ENCODE assay signal across 8 cellular contexts in genomic region chr9:114397219-114397847, GRCh38. TPM values are rescaled to one million over a fixed set of nuclear protein-coding genes. Genes with fewer than 3 reads are reported as not detected.
DNase-seq lines count a peak whose midpoint lies in the region; ATAC-seq, FAIRE-seq and TF ChIP-seq lines count a peak whose summit lies in the region.

No MANE protein-coding gene starts in this region.

- peak overlapping the region; percentile 55 for H3K4me3 ChIP-seq in RWPE2 (ENCODE audit: severe bottlenecking)
- peak overlapping the region; percentile 79 for H3K4me3 ChIP-seq in fibroblast of pulmonary artery (replicated peaks; ENCODE audit: low read depth, low read length)
- peak overlapping the region; percentile 65 to 81 (median 78) for H3K4me3 ChIP-seq in sigmoid colon

- no peak for TF ChIP-seq EP300 in sigmoid colon (IDR thresholded peaks at IDR 0.05)

- peak; percentile 1; the same call in 2 of the 3 replicates for ATAC-seq in RWPE2 (ENCODE audit: low read depth)
- ATAC-seq in HG03175 (IDR thresholded peaks at IDR 0.05; ENCODE audit: unreplicated experiment), result no peak
- no peak for ATAC-seq in HG02798 (IDR thresholded peaks at IDR 0.05; ENCODE audit: poor library complexity, unreplicated experiment)

- H3K27me3 ChIP-seq in RWPE2 (ENCODE audit: insufficient read depth, poor library complexity, severe bottlenecking) (no peaks in the 10 kb centered on the region), sigmoid colon (no peaks in the 10 kb centered on the region)

- H3K4me1 ChIP-seq in RWPE2 (ENCODE audit: insufficient read depth, poor library complexity, severe bottlenecking) (no peaks in the 10 kb centered on the region), sigmoid colon (peaks cover 0 to 38% (median 32%) of the 10 kb centered on the region in 4 donors)

- intact Hi-C loops in sigmoid colon (cut with DNase I), result loop anchor here (2.0 to 5.0 kb wide), 2 partner anchors 49 to 190 kb away; partner anchors contain the start of gene ATP6V1G1

- H3K36me3 ChIP-seq in RWPE2 (ENCODE audit: low read depth), result no peaks in the 10 kb centered on the region
- H3K36me3 ChIP-seq in sigmoid colon, result peaks cover 0 to 3% (median 0%) of the 10 kb centered on the region in 4 donors

- 0 out of 2 replicates have a peak, but pooled peaks have one; percentile 41 for TF ChIP-seq POLR2A in GM12892 (IDR thresholded peaks at IDR 0.05; ENCODE audit: low read depth, low read length)
- no peak for TF ChIP-seq POLR2A in sigmoid colon (IDR thresholded peaks at IDR 0.05)

- H3K27ac ChIP-seq in RWPE2 (ENCODE audit: poor library complexity, severe bottlenecking) (no peak overlapping the region), sigmoid colon (peak overlapping the region; percentile 81 to 86 (median 84))

- H3K9me3 ChIP-seq in RWPE2 (ENCODE audit: severe bottlenecking) (no peaks in the 10 kb centered on the region), sigmoid colon (no peaks in the 10 kb centered on the region)

- DNase-seq in GM12892 (ENCODE audit: insufficient read length) (no peak), RWPE2 (ENCODE audit: low spot score) (no peak), fibroblast of pulmonary artery (ENCODE audit: low read depth) (no peak), sigmoid colon (no peak), NCI-H1930 (lab: John Stamatoyannopoulos, UW) (no peak), SKM-1 treated with dmso at 0.1 percent for 144 hours (lab: John Stamatoyannopoulos, UW; ENCODE audit: unreplicated experiment) (no peak)

- no peak for TF ChIP-seq CTCF in RWPE2 (IDR thresholded peaks at IDR 0.05; ENCODE audit: poor library complexity, severe bottlenecking)
- no peak for TF ChIP-seq CTCF in fibroblast of pulmonary artery (IDR thresholded peaks at IDR 0.05; ENCODE audit: low read length, missing control alignments)
- TF ChIP-seq CTCF in sigmoid colon (IDR thresholded peaks at IDR 0.05), result no peak

- peak; percentile 76 for FAIRE-seq in GM12892 (lab: Jason Lieb, UNC)

- 13 to 27% methylated on average over 14 of the region's 14 CpGs for whole genome bisulfite sequencing in sigmoid colon, 2 donors

RNA-seq across cellular contexts. Expression of gene AKNA, which starts 9.6 kb away (rescaled TPM):
- 28.3 TPM for polyA plus RNA-seq in GM12892 (2012; ENCODE audit: missing spikeins)
- total RNA-seq in sigmoid colon, result 10 to 100 TPM; 13.6 to 18.6 (median 17.7) TPM
- polyA plus RNA-seq in sigmoid colon, result 10 to 100 TPM in 2 of 3 donors, 1 to 10 TPM in 1; 9.9 to 81.6 (median 10.2) TPM
